Comparison of ENCODE assay signal across 8 cellular contexts in genomic region chr7:63925626-63926460, GRCh38.
DNase-seq lines count a peak whose midpoint lies in the region; ATAC-seq and TF ChIP-seq lines count a peak whose summit lies in the region.

No MANE protein-coding gene starts in this region.

- CTCF ChIA-PET in activated CD8-positive, alpha-beta T cell treated with anti-CD3 and anti-CD28 coated beads, Interleukin-2, amount 10 ng/mL, durations not matched to agents 7 days and 5 days (lab: Charles Lee), result interaction anchor here (0.8 kb wide), 1 partner anchor 25 kb away, joined by 3 read pairs; no protein-coding TSS in a partner anchor
- CTCF ChIA-PET in HEK293T (lab: Yijun Ruan, JAX), result no interaction called here

- peaks cover 32% of the 10 kb centered on the region for H3K9me3 Mint-ChIP-seq in activated CD8-positive, alpha-beta T cell treated with anti-CD3 and anti-CD28 coated beads, Interleukin-2, amount 10 ng/mL, durations not matched to agents 7 days and 5 days (ENCODE audit: insufficient read depth)

- no peaks in the 10 kb centered on the region for H3K27me3 Mint-ChIP-seq in activated CD8-positive, alpha-beta T cell treated with anti-CD3 and anti-CD28 coated beads, Interleukin-2, amount 10 ng/mL, durations not matched to agents 7 days and 5 days (ENCODE audit: low read depth)

- H3K27ac ChIP-seq in subcutaneous abdominal adipose tissue (ENCODE audit: low read depth, low read length), result peak overlapping the region; percentile 55

- H3K9ac ChIP-seq in endocrine pancreas (ENCODE audit: control insufficient read depth, insufficient read depth, low read length) (peak overlapping the region; percentile 73), subcutaneous abdominal adipose tissue (ENCODE audit: low read length in 5 of 5) (peak overlapping the region; percentile 38 to 80 (median 59))

- peak overlapping the region; percentile 93 for H3K27ac Mint-ChIP-seq in activated CD8-positive, alpha-beta T cell treated with anti-CD3 and anti-CD28 coated beads, Interleukin-2, amount 10 ng/mL, durations not matched to agents 7 days and 5 days

- H3K36me3 Mint-ChIP-seq in activated CD8-positive, alpha-beta T cell treated with anti-CD3 and anti-CD28 coated beads, Interleukin-2, amount 10 ng/mL, durations not matched to agents 7 days and 5 days (ENCODE audit: low read depth), result peaks cover 8% of the 10 kb centered on the region

- H3K27me3 ChIP-seq in endocrine pancreas (ENCODE audit: control insufficient read depth, insufficient read depth, low read length) (no peaks in the 10 kb centered on the region), subcutaneous abdominal adipose tissue (ENCODE audit: control insufficient read depth in 5 of 5, insufficient read depth in 4 of 5, low read length in 5 of 5) (no peaks in the 10 kb centered on the region)

- H3K9me3 ChIP-seq in endocrine pancreas (ENCODE audit: control insufficient read depth, low read length) (no peaks in the 10 kb centered on the region), subcutaneous abdominal adipose tissue (ENCODE audit: control insufficient read depth in 5 of 5, low read length in 5 of 5) (peaks cover 0 to 11% (median 0%) of the 10 kb centered on the region in 5 donors)

- H3K4me3 ChIP-seq in endocrine pancreas (ENCODE audit: control insufficient read depth, insufficient read depth, low read length) (peak overlapping the region; percentile 70), subcutaneous abdominal adipose tissue (ENCODE audit: low read depth in 1 of 5, low read length in 5 of 5) (peak overlapping the region; percentile 79 to 99 (median 98))

- H3K36me3 ChIP-seq in endocrine pancreas (ENCODE audit: control insufficient read depth, insufficient read depth, low read length), result no peaks in the 10 kb centered on the region
- no peaks in the 10 kb centered on the region for H3K36me3 ChIP-seq in subcutaneous abdominal adipose tissue (ENCODE audit: control insufficient read depth in 5 of 5, insufficient read depth in 5 of 5, low read length in 5 of 5)

- peak; percentile 94 for ATAC-seq in activated CD8-positive, alpha-beta T cell treated with anti-CD3 and anti-CD28 coated beads, Interleukin-2, amount 10 ng/mL, durations not matched to agents 7 days and 5 days

- POLR2A ChIA-PET in activated CD8-positive, alpha-beta T cell treated with anti-CD3 and anti-CD28 coated beads, Interleukin-2, amount 10 ng/mL, durations not matched to agents 7 days and 5 days (lab: Charles Lee), result interaction anchor here (0.6 to 1.3 kb wide), 3 partner anchors 25 to 620 kb away, joined by 3 to 7 read pairs (median 3); no protein-coding TSS in a partner anchor
- POLR2A ChIA-PET in HEK293T (lab: Yijun Ruan, JAX), result no interaction called here

- peak overlapping the region; percentile 87 for H3K4me3 Mint-ChIP-seq in activated CD8-positive, alpha-beta T cell treated with anti-CD3 and anti-CD28 coated beads, Interleukin-2, amount 10 ng/mL, durations not matched to agents 7 days and 5 days

- DNase-seq in DMS114 treated with DMSO at 0.1 percent for 48 hours (lab: John Stamatoyannopoulos, UW; ENCODE audit: unreplicated experiment) (peak; percentile 90), NCI-H1105 (lab: John Stamatoyannopoulos, UW) (peak; percentile 94), occipital lobe (lab: John Stamatoyannopoulos, UW) (peak; percentile 81), iPS-NIHi7 (ENCODE audit: extremely low spot score) (no peak), HEK293T (ENCODE audit: extremely low spot score) (no peak)
- peak; percentile 89 for DNase-seq in activated CD8-positive, alpha-beta T cell treated with anti-CD3 and anti-CD28 coated beads, Interleukin-2, amount 10 ng/mL, durations not matched to agents 7 days and 5 days

- H3K4me1 ChIP-seq in endocrine pancreas (ENCODE audit: control insufficient read depth, insufficient read depth, low read length) (no peaks in the 10 kb centered on the region), subcutaneous abdominal adipose tissue (ENCODE audit: control insufficient read depth in 5 of 5, insufficient read depth in 5 of 5, low read length in 5 of 5) (peaks cover 0 to 15% (median 14%) of the 10 kb centered on the region in 5 donors)

- peaks cover 16% of the 10 kb centered on the region for H3K4me1 Mint-ChIP-seq in activated CD8-positive, alpha-beta T cell treated with anti-CD3 and anti-CD28 coated beads, Interleukin-2, amount 10 ng/mL, durations not matched to agents 7 days and 5 days (ENCODE audit: low read depth)

TF ChIP-seq in HEK293T, 16 proteins besides CTCF, POLR2A, EP300 and RAD21:
- TF ChIP-seq ELF4 (IDR thresholded peaks at IDR 0.05), result no peak
- TF ChIP-seq ZNF384 (IDR thresholded peaks at IDR 0.05), result no peak
- no peak for TF ChIP-seq NFRKB (IDR thresholded peaks at IDR 0.05)
- TF ChIP-seq TARDBP (IDR thresholded peaks at IDR 0.05), result no peak
- TF ChIP-seq LEF1 (IDR thresholded peaks at IDR 0.05; ENCODE audit: borderline replicate concordance), result no peak
- TF ChIP-seq ARNT (IDR thresholded peaks at IDR 0.05), result no peak
- TF ChIP-seq PKNOX1 (IDR thresholded peaks at IDR 0.05), result no peak
- TF ChIP-seq CTBP1 (IDR thresholded peaks at IDR 0.05; ENCODE audit: borderline replicate concordance), result no peak
- no peak for TF ChIP-seq FOXM1 (IDR thresholded peaks at IDR 0.05; ENCODE audit: borderline replicate concordance)
- TF ChIP-seq SUZ12 (IDR thresholded peaks at IDR 0.05), result no peak
- no peak for TF ChIP-seq FOXA1 (IDR thresholded peaks at IDR 0.05)

Comparison
In these comparisons a context has a peak if more than half of its experiments do, and no peak if none do; other contexts are left out.
1. DNase-seq: peak in DMS114 treated with DMSO at 0.1 percent for 48 hours (single experiment), NCI-H1105 (single experiment), activated CD8-positive, alpha-beta T cell treated with anti-CD3 and anti-CD28 coated beads, Interleukin-2, amount 10 ng/mL, durations not matched to agents 7 days and 5 days (single experiment) and occipital lobe (single experiment); none in iPS-NIHi7 (single experiment) and HEK293T (single experiment).